Comparison of ENCODE assay signal across 12 cellular contexts in genomic region chr11:64291746-64292457, GRCh38. TPM values are rescaled to one million over a fixed set of nuclear protein-coding genes. Genes with fewer than 3 reads are reported as not detected.
DNase-seq lines count a peak whose midpoint lies in the region; ATAC-seq, FAIRE-seq and TF ChIP-seq lines count a peak whose summit lies in the region.
"Had no signal": no experiment of that assay in that cellular context is flagged by ENCODE, and none has a peak within 500 bp of the region (broad histone marks: within the 10 kb centered on the region; RNA-seq: fewer than 3 reads in every experiment).

No MANE protein-coding gene starts in this region.

- peak; percentile 42 to 57 for ATAC-seq in activated CD4-positive, CD25-positive, alpha-beta regulatory T cell treated with anti-CD3 and anti-CD28 coated beads, Interleukin-2, amount 50 U/mL, for 24 hours
- peak; percentile 23 for ATAC-seq in body of pancreas
- ATAC-seq in left colon: peak; percentile 15
- ATAC-seq in stimulated activated naive CD8-positive, alpha-beta T cell treated with anti-CD3 and anti-CD28 coated beads, Interleukin-15, amount 100 ng/mL, for 72 hours: peak; percentile 52
- no peak for ATAC-seq in HG03139 (IDR thresholded peaks at IDR 0.05; ENCODE audit: unreplicated experiment)

- peaks cover 25% of the 10 kb centered on the region for H3K4me1 Mint-ChIP-seq in stimulated activated naive CD8-positive, alpha-beta T cell treated with anti-CD3 and anti-CD28 coated beads, Interleukin-15, amount 100 ng/mL, for 72 hours

- no peak overlapping the region for H3K27ac Mint-ChIP-seq in stimulated activated naive CD8-positive, alpha-beta T cell treated with anti-CD3 and anti-CD28 coated beads, Interleukin-15, amount 100 ng/mL, for 72 hours
- H3K27ac Mint-ChIP-seq: activated naive CD8-positive, alpha-beta T cell had no signal

- no peaks in the 10 kb centered on the region for H3K9me3 Mint-ChIP-seq in stimulated activated naive CD8-positive, alpha-beta T cell treated with anti-CD3 and anti-CD28 coated beads, Interleukin-15, amount 100 ng/mL, for 72 hours

- H3K4me3 ChIP-seq in body of pancreas: no peak overlapping the region
- H3K4me3 ChIP-seq: SJSA1 had no signal

- DNase-seq in activated CD4-positive, CD25-positive, alpha-beta regulatory T cell (lab: John Stamatoyannopoulos, UW): no peak
- DNase-seq in body of pancreas (no peak), left colon (no peak), urothelium cell line (ENCODE audit: low spot score) (no peak), NCI-H1048 (lab: John Stamatoyannopoulos, UW) (no peak)
- DNase-seq in stimulated activated naive CD8-positive, alpha-beta T cell treated with anti-CD3 and anti-CD28 coated beads, Interleukin-15, amount 100 ng/mL, for 72 hours: no peak
- DNase-seq: MV-4-11 had no signal

- H3K9me3 ChIP-seq in body of pancreas: no peaks in the 10 kb centered on the region

- 1 to 6% methylated on average over 7 to 96 of the region's 96 CpGs for WGBS in body of pancreas, 2 donors

- peaks cover 60% of the 10 kb centered on the region for H3K27me3 Mint-ChIP-seq in stimulated activated naive CD8-positive, alpha-beta T cell treated with anti-CD3 and anti-CD28 coated beads, Interleukin-15, amount 100 ng/mL, for 72 hours

- H3K4me1 ChIP-seq in body of pancreas: peaks cover 16% of the 10 kb centered on the region

- no peak for FAIRE-seq in urothelium cell line (lab: Jason Lieb, UNC)
- FAIRE-seq: islet of Langerhans had no signal

- H3K36me3 ChIP-seq in body of pancreas (replicated peaks in 1 of 2; ENCODE audit: insufficient read depth in 1 of 2, low read depth in 2 of 2): no peaks in the 10 kb centered on the region
- H3K36me3 ChIP-seq: SJSA1 had no signal

- TF ChIP-seq POLR2A in body of pancreas (IDR thresholded peaks at IDR 0.05): no peak

- peaks cover 0 to 25% of the 10 kb centered on the region in 2 donors for H3K27me3 ChIP-seq in body of pancreas

- no peak overlapping the region for H3K27ac ChIP-seq in body of pancreas
- H3K27ac ChIP-seq: SJSA1 had no signal

- no peak for TF ChIP-seq CTCF in body of pancreas (IDR thresholded peaks at IDR 0.05)

- intact Hi-C loops in body of pancreas (cut with DNase I) (no loop called here), left colon (cut with DNase I, micrococcal nuclease) (no loop called here)

- peak overlapping the region; percentile 46 to 77 for H3K4me3 Mint-ChIP-seq in stimulated activated naive CD8-positive, alpha-beta T cell treated with anti-CD3 and anti-CD28 coated beads, Interleukin-15, amount 100 ng/mL, for 72 hours

RNA-seq across cellular contexts. Expression of gene KCNK4, which starts 0.8 kb away (rescaled TPM):
- not detected for total RNA-seq in body of pancreas
- not detected for total RNA-seq in left colon
- total RNA-seq: SJSA1 had no signal

RNA-seq across cellular contexts. Expression of gene GPR137, which starts 6.3 kb away (rescaled TPM):
- total RNA-seq in body of pancreas: 10 to 100 TPM in 1 of 2 donors, 1 to 10 TPM in 1; 4.4 to 19.4 TPM
- 10 to 100 TPM; 31.2 to 37.3 TPM for total RNA-seq in left colon

RNA-seq across cellular contexts. Expression of gene BAD, which starts 7.4 kb away (rescaled TPM):
- 10 to 100 TPM; 51.1 to 85.9 TPM for total RNA-seq in body of pancreas
- total RNA-seq in left colon: 10 to 100 TPM; 83.9 to 90.0 TPM

RNA-seq across cellular contexts. Expression of gene CATSPERZ, which starts 8.3 kb away (rescaled TPM):
- total RNA-seq in body of pancreas (1 to 10 TPM in 1 of 2 donors, not detected in 1; 2.3 TPM), left colon (under 1 TPM; 0.43 to 0.98 TPM)
- total RNA-seq: SJSA1 had no signal

RNA-seq across cellular contexts. Expression of gene ESRRA, which starts 13.4 kb away (rescaled TPM):
- 10 to 100 TPM; 51.7 to 63.8 TPM for total RNA-seq in body of pancreas
- total RNA-seq in left colon: 100 to 1,000 TPM; 185 to 212 TPM
